Comparison of ENCODE assay signal across 10 cellular contexts in genomic region chr12:21301-22189, GRCh38. TPM values are rescaled to one million over a fixed set of nuclear protein-coding genes. Genes with fewer than 3 reads are reported as not detected.
A peak's percentile ranks its signal among the peaks of the same experiment; 100 is the strongest.
DNase-seq lines count a peak whose midpoint lies in the region; ATAC-seq and TF ChIP-seq lines count a peak whose summit lies in the region.
"Had no signal": no experiment of that assay in that cellular context is flagged by ENCODE, and none has a peak within 500 bp of the region (broad histone marks: within the 10 kb centered on the region; RNA-seq: fewer than 3 reads in every experiment).

No MANE protein-coding gene starts in this region.

- ATAC-seq in Right ventricle myocardium superior (ENCODE audit: poor library complexity) (peak; percentile 67), HG03095 (IDR thresholded peaks at IDR 0.05; ENCODE audit: unreplicated experiment) (peak; percentile 68), upper lobe of left lung (ENCODE audit: low FRiP score in 2 of 2) (peak; percentile 57 to 90)

- H3K4me3 ChIP-seq in left ventricle myocardium inferior (no peak overlapping the region), upper lobe of left lung (no peak overlapping the region)

- no peaks in the 10 kb centered on the region for H3K9me3 ChIP-seq in left ventricle myocardium inferior (replicated peaks)
- H3K9me3 ChIP-seq in upper lobe of left lung = no peaks in the 10 kb centered on the region

- no peak for TF ChIP-seq POLR2A in upper lobe of left lung (IDR thresholded peaks at IDR 0.05)

- peaks cover 40% of the 10 kb centered on the region for H3K36me3 ChIP-seq in left ventricle myocardium inferior
- H3K36me3 ChIP-seq in upper lobe of left lung = peaks cover 0 to 34% (median 17%) of the 10 kb centered on the region in 4 donors

- TF ChIP-seq CTCF in left ventricle myocardium inferior (IDR thresholded peaks at IDR 0.05; ENCODE audit: borderline replicate concordance) (no peak), upper lobe of left lung (IDR thresholded peaks at IDR 0.05) (no peak)

- DNase-seq in Right ventricle myocardium superior (no peak), left ventricle myocardium inferior (no peak), globus pallidus (ENCODE audit: low spot score) (peak; percentile 27), upper lobe of left lung (no peak), T1000 (lab: John Stamatoyannopoulos, UW) (no peak), NCI-H2107 (lab: John Stamatoyannopoulos, UW) (no peak), NCI-H524 (lab: John Stamatoyannopoulos, UW) (no peak)
- DNase-seq: hippocampal formation, SIG-M5 had no signal

- H3K27me3 ChIP-seq in left ventricle myocardium inferior (ENCODE audit: low read depth) (no peaks in the 10 kb centered on the region), upper lobe of left lung (no peaks in the 10 kb centered on the region)

- H3K4me1 ChIP-seq in left ventricle myocardium inferior (peaks cover 12% of the 10 kb centered on the region), upper lobe of left lung (peaks cover 0 to 16% (median 4%) of the 10 kb centered on the region in 4 donors)

- WGBS in upper lobe of left lung, 2 donors = 75 to 78% methylated on average over 17 to 18 of the region's 18 CpGs

- intact Hi-C loops in Right ventricle myocardium superior (cut with DNase I) = no loop called here
- intact Hi-C loops in left ventricle myocardium inferior (cut with micrococcal nuclease) = no loop called here

- TF ChIP-seq EP300 in upper lobe of left lung (IDR thresholded peaks at IDR 0.05) = no peak

- H3K27ac ChIP-seq in left ventricle myocardium inferior (replicated peaks) (no peak overlapping the region), upper lobe of left lung (no peak overlapping the region)

RNA-seq across cellular contexts. Expression of gene IQSEC3, which starts 45.0 kb away (rescaled TPM):
- total RNA-seq in Right ventricle myocardium superior (1.5 TPM), left ventricle myocardium inferior (0.69 TPM), upper lobe of left lung (10 to 100 TPM in 2 of 6 donors, 1 to 10 TPM in 4; 2.1 to 19.0 (median 8.2) TPM)
